Comparison of ENCODE assay signal across 8 cellular contexts in the genomic region with DNA sequence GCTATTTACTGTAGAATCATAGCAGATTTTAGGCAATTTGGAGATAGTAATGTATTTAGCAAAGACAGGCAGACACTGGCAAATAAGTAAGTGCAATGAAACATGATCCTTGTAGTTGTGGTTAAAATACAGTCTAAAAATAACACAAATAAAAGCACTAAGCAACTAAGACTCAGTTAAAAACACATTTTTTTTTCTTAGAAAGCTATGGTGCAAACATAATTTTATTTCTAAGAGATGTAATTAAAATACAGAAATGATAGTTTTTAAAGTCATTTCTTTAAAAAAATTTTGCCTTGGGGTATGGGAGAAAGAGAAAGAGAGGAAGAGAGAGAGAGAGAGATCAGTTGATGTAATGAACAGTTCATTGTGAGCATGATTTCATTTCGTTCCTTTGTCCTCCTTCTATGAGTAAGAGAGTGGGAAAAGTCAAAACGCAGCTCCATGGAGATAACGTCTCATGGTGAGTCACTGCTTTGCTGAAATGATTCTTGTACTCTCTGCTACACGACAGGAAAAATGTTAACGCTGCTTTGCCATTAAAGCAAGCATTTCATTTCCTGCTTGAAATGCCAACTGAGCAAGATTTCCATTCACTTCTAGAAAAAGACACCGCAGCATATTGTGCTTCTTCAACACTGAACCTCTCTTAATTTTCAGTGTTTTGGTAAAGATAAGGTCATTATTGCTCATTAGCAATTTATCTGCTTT.
DNase-seq lines count a peak whose midpoint lies in the region; ATAC-seq and TF ChIP-seq lines count a peak whose summit lies in the region.

No MANE protein-coding gene starts in this region.

- intact Hi-C loops in A673 (cut with micrococcal nuclease; ENCODE audit: unreplicated experiment): no loop called here
- intact Hi-C loops in breast epithelium (cut with DNase I; ENCODE audit: low total_unique reads): no loop called here

- TF ChIP-seq CTCF in A673 (conservative IDR thresholded peaks at IDR 0.05; ENCODE audit: low read depth, low read length): no peak
- TF ChIP-seq CTCF in RWPE1 (conservative IDR thresholded peaks at IDR 0.05; ENCODE audit: low read depth): no peak
- TF ChIP-seq CTCF in breast epithelium (IDR thresholded peaks at IDR 0.05): no peak

- DNase-seq in A673 (ENCODE audit: low spot score): peak; percentile 92
- peak; percentile 97 for DNase-seq in HT1080 (ENCODE audit: low read depth)
- peak; percentile 83 for DNase-seq in RWPE1 (ENCODE audit: low spot score)
- no peak for DNase-seq in breast epithelium (ENCODE audit: low spot score in 2 of 2)
- DNase-seq in left kidney (ENCODE audit: low read depth, low spot score): peak; percentile 53
- DNase-seq in stimulated activated CD4-positive, alpha-beta T cell treated with anti-CD3 and anti-CD28 coated beads, Interleukin-4, amount 100 ng/mL, for 24 hours: peak; percentile 55
- DNase-seq in HuH-7.5 (ENCODE audit: low spot score): no peak

- no peak for TF ChIP-seq POLR2A in breast epithelium (IDR thresholded peaks at IDR 0.05)

- H3K27ac ChIP-seq in A673 (ENCODE audit: low read depth, low read length, poor library complexity, severe bottlenecking): peak overlapping the region; percentile 95
- H3K27ac ChIP-seq in RWPE1: no peak overlapping the region
- peak overlapping the region; percentile 22 to 48 for H3K27ac ChIP-seq in breast epithelium

- POLR2A ChIA-PET in A673 (lab: Charles Lee; ENCODE audit: low non-redundant PET): no interaction called here
- POLR2A ChIA-PET in RWPE1 (lab: Yijun Ruan, JAX; ENCODE audit: low non-redundant PET): no interaction called here

- no peaks in the 10 kb centered on the region for H3K36me3 ChIP-seq in A673 (ENCODE audit: insufficient read depth, low read length, poor library complexity, severe bottlenecking)
- no peaks in the 10 kb centered on the region for H3K36me3 ChIP-seq in breast epithelium

- CTCF ChIA-PET in A673 (lab: Charles Lee): no interaction called here
- CTCF ChIA-PET in RWPE1 (lab: Yijun Ruan, JAX): interaction anchor here (0.5 to 0.6 kb wide), 3 partner anchors 8 to 1091 kb away, joined by 3 to 4 read pairs (median 3); no protein-coding TSS in a partner anchor

- H3K9me3 ChIP-seq in A673 (ENCODE audit: low read depth, low read length, poor library complexity, severe bottlenecking) (no peaks in the 10 kb centered on the region), breast epithelium (no peaks in the 10 kb centered on the region)

- peaks cover 48% of the 10 kb centered on the region for H3K4me1 ChIP-seq in A673 (ENCODE audit: insufficient read depth, low read length, poor library complexity, severe bottlenecking)
- H3K4me1 ChIP-seq in breast epithelium: no peaks in the 10 kb centered on the region

- H3K27me3 ChIP-seq in A673 (replicated peaks; ENCODE audit: insufficient read depth, low read depth, low read length, poor library complexity) (no peaks in the 10 kb centered on the region), breast epithelium (no peaks in the 10 kb centered on the region)

- H3K4me3 ChIP-seq in A673 (ENCODE audit: low read depth, low read length, poor library complexity, severe bottlenecking) (peak overlapping the region; percentile 17), breast epithelium (peak overlapping the region in 1 of 3 donors; percentile 31)

- ATAC-seq in GM18502 (IDR thresholded peaks at IDR 0.05; ENCODE audit: poor library complexity, unreplicated experiment): peak; percentile 75

- BruUV-seq in A673 (replicated peaks; lab: Mats Ljungman, UMichigan): TSS peak; percentile 88

Comparison
In these comparisons a context has a peak if more than half of its experiments do, and no peak if none do; other contexts are left out.
1. DNase-seq: peak in A673 (single experiment), HT1080 (single experiment), RWPE1 (single experiment), left kidney (single experiment) and stimulated activated CD4-positive, alpha-beta T cell treated with anti-CD3 and anti-CD28 coated beads, Interleukin-4, amount 100 ng/mL, for 24 hours (single experiment); none in breast epithelium (0 of 2) and HuH-7.5 (single experiment).